ENCODE assay signal across 8 cellular contexts in the genomic region with DNA sequence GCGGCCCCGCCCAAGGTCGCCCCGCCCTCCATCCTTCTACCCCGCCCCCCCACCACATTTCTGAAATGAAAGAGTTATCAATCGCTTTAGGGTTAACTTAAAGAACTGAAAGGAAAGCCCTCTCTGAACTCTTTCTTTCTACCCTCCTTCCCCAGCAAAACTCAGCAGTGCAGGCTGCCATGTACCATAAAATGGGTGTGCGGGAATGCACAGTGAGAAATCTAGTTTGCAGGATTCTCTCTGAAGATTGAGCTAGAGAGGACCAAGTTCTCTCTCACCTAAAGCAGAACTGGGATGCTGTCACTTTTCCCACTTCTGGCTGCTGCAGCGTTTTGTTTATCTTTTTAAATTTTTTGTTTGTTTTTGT.
DNase-seq lines count a peak whose midpoint lies in the region; ATAC-seq and TF ChIP-seq lines count a peak whose summit lies in the region.

No MANE protein-coding gene starts in this region.

- peaks cover 0 to 7% of the 10 kb centered on the region in 2 experiments; a peak in 1 of 4 replicates for H3K4me1 ChIP-seq in SK-N-SH (ENCODE audit: control insufficient read depth in 1 of 2, insufficient read depth in 2 of 2, low read depth in 1 of 2, low read length in 1 of 2)

- 6% methylated on average over 8 of the region's 8 CpGs for WGBS in SK-N-SH (ENCODE audit: low lambda C conversion rate)

- peak overlapping the region; percentile 61 for H3K4me3 ChIP-seq in GM12865 (ENCODE audit: low read depth, low read length)
- H3K4me3 ChIP-seq in SK-N-SH (ENCODE audit: low read depth in 2 of 2, low read length in 1 of 2), result peak overlapping the region; percentile 49 to 65
- peak overlapping the region; percentile 58 for H3K4me3 ChIP-seq in fibroblast of pulmonary artery (replicated peaks; ENCODE audit: low read depth, low read length)
- peak overlapping the region; percentile 62 for H3K4me3 ChIP-seq in retinal pigment epithelial cell (ENCODE audit: low read length)

- H3K79me2 ChIP-seq in SK-N-SH (ENCODE audit: insufficient read depth), result no peaks in the 10 kb centered on the region

- H3F3A ChIP-seq in SK-N-SH (replicated peaks; ENCODE audit: insufficient read depth), result peaks cover 4% of the 10 kb centered on the region

- no peaks in the 10 kb centered on the region for H3K9me2 ChIP-seq in SK-N-SH

- DNase-seq in GM12865 (ENCODE audit: low read depth) (no peak), SK-N-SH (no peak), fibroblast of pulmonary artery (ENCODE audit: low read depth) (no peak), retinal pigment epithelial cell (ENCODE audit: low read depth) (no peak), NCI-H526 (lab: John Stamatoyannopoulos, UW) (no peak), NOMO-1 treated with dmso at 0.1 percent for 144 hours (lab: John Stamatoyannopoulos, UW; ENCODE audit: unreplicated experiment) (no peak), COLO668 (lab: John Stamatoyannopoulos, UW; ENCODE audit: unreplicated experiment) (no peak)

- no peak overlapping the region for H3K9ac ChIP-seq in SK-N-SH

- peaks cover 47% of the 10 kb centered on the region; the same call in 1 of the 2 replicates for H3K27me3 ChIP-seq in SK-N-SH (ENCODE audit: insufficient read depth)

- TF ChIP-seq CTCF in GM12865 (IDR thresholded peaks at IDR 0.05; ENCODE audit: insufficient read depth, low read depth, low read length, missing control alignments) (no peak), SK-N-SH (IDR thresholded peaks at IDR 0.05) (no peak), fibroblast of pulmonary artery (IDR thresholded peaks at IDR 0.05; ENCODE audit: low read length, missing control alignments) (no peak), retinal pigment epithelial cell (conservative IDR thresholded peaks at IDR 0.05; ENCODE audit: low read depth, low read length) (no peak)

- no peaks in the 10 kb centered on the region for H3K36me3 ChIP-seq in SK-N-SH (replicated peaks in 1 of 2; ENCODE audit: control insufficient read depth in 1 of 2, insufficient read depth in 2 of 2, low read length in 1 of 2)

- TF ChIP-seq RAD21 in SK-N-SH (IDR thresholded peaks at IDR 0.05; ENCODE audit: low read length), result no peak

- ATAC-seq in HG03432 (IDR thresholded peaks at IDR 0.05; ENCODE audit: unreplicated experiment), result no peak

- TF ChIP-seq EP300 in SK-N-SH (IDR thresholded peaks at IDR 0.05; ENCODE audit: borderline replicate concordance in 1 of 2, low read depth in 1 of 2, low read length in 1 of 2), result no peak

- H3K27ac ChIP-seq in SK-N-SH (ENCODE audit: low read depth in 2 of 2, low read length in 1 of 2), result no peak overlapping the region

- POLR2A ChIA-PET in SK-N-SH (lab: Yijun Ruan, JAX), result no interaction called here

- H4K20me1 ChIP-seq in SK-N-SH (ENCODE audit: insufficient read depth), result no peaks in the 10 kb centered on the region

- CTCF ChIA-PET in SK-N-SH (lab: Yijun Ruan, JAX), result interaction anchor here (0.7 to 1.3 kb wide), 3 partner anchors 32 to 749 kb away, joined by 3 to 4 read pairs (median 3); no protein-coding TSS in a partner anchor

- peak overlapping the region; percentile 85 for H3K4me2 ChIP-seq in SK-N-SH

- H3K9me3 ChIP-seq in SK-N-SH, result no peaks in the 10 kb centered on the region

- peak overlapping the region; percentile 83; the same call in 1 of the 2 replicates for H2AFZ ChIP-seq in SK-N-SH (ENCODE audit: low read depth)

TF ChIP-seq in SK-N-SH, 30 proteins besides CTCF, POLR2A, EP300 and RAD21:
- TF ChIP-seq EZH2phosphoT487 (IDR thresholded peaks at IDR 0.05; ENCODE audit: borderline replicate concordance, low read depth) (no peak), MEF2A (IDR thresholded peaks at IDR 0.05; ENCODE audit: borderline replicate concordance, low read depth) (no peak), SMC3 (IDR thresholded peaks at IDR 0.05; ENCODE audit: low read depth, low read length) (no peak), TCF12 (IDR thresholded peaks at IDR 0.05) (no peak), TAF1 (IDR thresholded peaks at IDR 0.05; ENCODE audit: borderline replicate concordance, low read depth, low read length) (no peak), NFIC (IDR thresholded peaks at IDR 0.05; ENCODE audit: borderline replicate concordance) (no peak), POLR2AphosphoS5 (IDR thresholded peaks at IDR 0.05; ENCODE audit: low read depth, low read length) (no peak), GATA2 (CRISPR knock-in tag; IDR thresholded peaks at IDR 0.05) (no peak), RXRA (IDR thresholded peaks at IDR 0.05; ENCODE audit: borderline replicate concordance, low read depth) (no peak), RFX5 (IDR thresholded peaks at IDR 0.05; ENCODE audit: low read length) (no peak), YY1 (IDR thresholded peaks at IDR 0.05; ENCODE audit: low read depth) (no peak), JUND (IDR thresholded peaks at IDR 0.05) (no peak), MXI1 (IDR thresholded peaks at IDR 0.05; ENCODE audit: low read depth, low read length) (no peak), RCOR1 (IDR thresholded peaks at IDR 0.05; ENCODE audit: low read length) (no peak), FOXM1 (IDR thresholded peaks at IDR 0.05; ENCODE audit: low read depth) (no peak)
- TF ChIP-seq, protein P1, sequence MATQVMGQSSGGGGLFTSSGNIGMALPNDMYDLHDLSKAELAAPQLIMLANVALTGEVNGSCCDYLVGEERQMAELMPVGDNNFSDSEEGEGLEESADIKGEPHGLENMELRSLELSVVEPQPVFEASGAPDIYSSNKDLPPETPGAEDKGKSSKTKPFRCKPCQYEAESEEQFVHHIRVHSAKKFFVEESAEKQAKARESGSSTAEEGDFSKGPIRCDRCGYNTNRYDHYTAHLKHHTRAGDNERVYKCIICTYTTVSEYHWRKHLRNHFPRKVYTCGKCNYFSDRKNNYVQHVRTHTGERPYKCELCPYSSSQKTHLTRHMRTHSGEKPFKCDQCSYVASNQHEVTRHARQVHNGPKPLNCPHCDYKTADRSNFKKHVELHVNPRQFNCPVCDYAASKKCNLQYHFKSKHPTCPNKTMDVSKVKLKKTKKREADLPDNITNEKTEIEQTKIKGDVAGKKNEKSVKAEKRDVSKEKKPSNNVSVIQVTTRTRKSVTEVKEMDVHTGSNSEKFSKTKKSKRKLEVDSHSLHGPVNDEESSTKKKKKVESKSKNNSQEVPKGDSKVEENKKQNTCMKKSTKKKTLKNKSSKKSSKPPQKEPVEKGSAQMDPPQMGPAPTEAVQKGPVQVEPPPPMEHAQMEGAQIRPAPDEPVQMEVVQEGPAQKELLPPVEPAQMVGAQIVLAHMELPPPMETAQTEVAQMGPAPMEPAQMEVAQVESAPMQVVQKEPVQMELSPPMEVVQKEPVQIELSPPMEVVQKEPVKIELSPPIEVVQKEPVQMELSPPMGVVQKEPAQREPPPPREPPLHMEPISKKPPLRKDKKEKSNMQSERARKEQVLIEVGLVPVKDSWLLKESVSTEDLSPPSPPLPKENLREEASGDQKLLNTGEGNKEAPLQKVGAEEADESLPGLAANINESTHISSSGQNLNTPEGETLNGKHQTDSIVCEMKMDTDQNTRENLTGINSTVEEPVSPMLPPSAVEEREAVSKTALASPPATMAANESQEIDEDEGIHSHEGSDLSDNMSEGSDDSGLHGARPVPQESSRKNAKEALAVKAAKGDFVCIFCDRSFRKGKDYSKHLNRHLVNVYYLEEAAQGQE (IDR thresholded peaks at IDR 0.05; ENCODE audit: low read depth, low read length), result no peak
- TF ChIP-seq, protein P2, sequence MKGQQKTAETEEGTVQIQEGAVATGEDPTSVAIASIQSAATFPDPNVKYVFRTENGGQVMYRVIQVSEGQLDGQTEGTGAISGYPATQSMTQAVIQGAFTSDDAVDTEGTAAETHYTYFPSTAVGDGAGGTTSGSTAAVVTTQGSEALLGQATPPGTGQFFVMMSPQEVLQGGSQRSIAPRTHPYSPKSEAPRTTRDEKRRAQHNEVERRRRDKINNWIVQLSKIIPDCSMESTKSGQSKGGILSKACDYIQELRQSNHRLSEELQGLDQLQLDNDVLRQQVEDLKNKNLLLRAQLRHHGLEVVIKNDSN (IDR thresholded peaks at IDR 0.05; ENCODE audit: borderline replicate concordance, low read depth), result no peak
- TF ChIP-seq, protein P3, sequence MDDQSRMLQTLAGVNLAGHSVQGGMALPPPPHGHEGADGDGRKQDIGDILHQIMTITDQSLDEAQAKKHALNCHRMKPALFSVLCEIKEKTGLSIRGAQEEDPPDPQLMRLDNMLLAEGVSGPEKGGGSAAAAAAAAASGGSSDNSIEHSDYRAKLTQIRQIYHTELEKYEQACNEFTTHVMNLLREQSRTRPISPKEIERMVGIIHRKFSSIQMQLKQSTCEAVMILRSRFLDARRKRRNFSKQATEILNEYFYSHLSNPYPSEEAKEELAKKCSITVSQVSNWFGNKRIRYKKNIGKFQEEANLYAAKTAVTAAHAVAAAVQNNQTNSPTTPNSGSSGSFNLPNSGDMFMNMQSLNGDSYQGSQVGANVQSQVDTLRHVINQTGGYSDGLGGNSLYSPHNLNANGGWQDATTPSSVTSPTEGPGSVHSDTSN (IDR thresholded peaks at IDR 0.05), result no peak
- TF ChIP-seq, protein P4, sequence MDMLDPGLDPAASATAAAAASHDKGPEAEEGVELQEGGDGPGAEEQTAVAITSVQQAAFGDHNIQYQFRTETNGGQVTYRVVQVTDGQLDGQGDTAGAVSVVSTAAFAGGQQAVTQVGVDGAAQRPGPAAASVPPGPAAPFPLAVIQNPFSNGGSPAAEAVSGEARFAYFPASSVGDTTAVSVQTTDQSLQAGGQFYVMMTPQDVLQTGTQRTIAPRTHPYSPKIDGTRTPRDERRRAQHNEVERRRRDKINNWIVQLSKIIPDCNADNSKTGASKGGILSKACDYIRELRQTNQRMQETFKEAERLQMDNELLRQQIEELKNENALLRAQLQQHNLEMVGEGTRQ (IDR thresholded peaks at IDR 0.05; ENCODE audit: borderline replicate concordance, low read depth, low read length), result no peak
- TF ChIP-seq, protein P5, sequence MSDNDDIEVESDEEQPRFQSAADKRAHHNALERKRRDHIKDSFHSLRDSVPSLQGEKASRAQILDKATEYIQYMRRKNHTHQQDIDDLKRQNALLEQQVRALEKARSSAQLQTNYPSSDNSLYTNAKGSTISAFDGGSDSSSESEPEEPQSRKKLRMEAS (IDR thresholded peaks at IDR 0.05; ENCODE audit: low read depth), result no peak
